In the genomic region with DNA sequence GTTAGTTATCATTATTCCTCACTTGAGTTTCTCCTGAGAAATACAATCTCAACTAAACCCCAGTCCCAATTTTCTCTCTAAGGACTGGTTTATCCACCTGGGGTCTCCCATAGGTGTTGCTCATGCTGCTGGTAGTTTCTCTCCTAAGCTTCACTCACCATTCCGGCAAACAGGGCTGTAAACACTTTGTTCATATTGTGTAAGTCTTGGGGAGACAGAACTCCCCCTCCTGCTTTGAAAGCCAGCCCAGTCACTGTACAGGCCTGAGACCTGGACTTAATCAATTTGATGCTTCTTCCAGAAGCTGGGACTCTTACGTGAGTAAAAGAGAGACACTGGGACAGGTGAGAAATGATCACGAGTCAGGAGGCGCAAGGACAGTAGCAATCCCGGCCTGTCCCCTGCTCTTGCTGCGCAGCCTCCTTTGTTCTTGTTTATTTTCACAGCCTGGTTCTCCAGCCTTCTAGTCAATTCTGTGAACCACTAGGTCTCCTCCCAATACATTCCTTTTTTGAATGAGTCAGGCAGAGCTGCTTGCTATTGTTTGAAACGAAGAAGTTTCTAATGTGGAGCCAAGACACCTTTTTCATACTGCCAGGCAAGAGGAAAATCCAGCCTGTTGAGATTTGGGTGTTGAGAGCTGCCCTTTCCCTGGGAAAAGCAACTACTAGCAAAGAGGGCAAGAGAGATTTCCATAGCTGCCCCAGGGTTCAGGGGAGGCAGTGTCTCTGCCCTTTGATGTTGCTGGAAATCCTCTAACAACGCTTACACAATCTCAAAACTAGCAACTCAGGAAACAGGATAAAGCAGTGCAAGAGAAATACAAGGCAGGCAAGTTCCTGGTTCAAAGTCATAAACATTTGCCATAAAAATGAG, we compare ENCODE assay signal across 1 cellular context.
TF ChIP-seq lines count a peak whose summit lies in the region.

No MANE protein-coding gene starts in this region.

TF ChIP-seq in endothelial cell of umbilical vein, 7 proteins besides CTCF, POLR2A, EP300 and RAD21:
- TF ChIP-seq MAX (IDR thresholded peaks at IDR 0.05; ENCODE audit: insufficient read depth, insufficient read length), result no peak
- TF ChIP-seq JUN (IDR thresholded peaks at IDR 0.05; ENCODE audit: borderline replicate concordance, insufficient read depth, insufficient read length, low read depth), result peak; percentile 16
- TF ChIP-seq FOS (IDR thresholded peaks at IDR 0.05; ENCODE audit: borderline replicate concordance, insufficient read depth, low read length), result peak; percentile 38
- no peak for TF ChIP-seq POLR2AphosphoS5 (IDR thresholded peaks at IDR 0.05; ENCODE audit: insufficient read depth, low read depth, low read length)
- TF ChIP-seq EZH2 (IDR thresholded peaks at IDR 0.05; ENCODE audit: borderline replicate concordance, low read depth, low read length, severe bottlenecking), result no peak
- no peak for TF ChIP-seq GATA2 (IDR thresholded peaks at IDR 0.05; ENCODE audit: insufficient read depth, insufficient read length, low read depth, low read length)
- TF ChIP-seq MYC (IDR thresholded peaks at IDR 0.05; ENCODE audit: low read depth, low read length), result no peak
